1 cellular context compared by ENCODE assay signal in genomic region chr6:166988674-166989201, GRCh38.
TF ChIP-seq lines count a peak whose summit lies in the region.

No MANE protein-coding gene starts in this region.

TF ChIP-seq in SK-N-SH, 30 proteins besides CTCF, POLR2A, EP300 and RAD21:
- TF ChIP-seq PBX3 (IDR thresholded peaks at IDR 0.05), result peak; percentile 50; the same call in 1 of the 2 replicates
- no peak for TF ChIP-seq SIN3A (IDR thresholded peaks at IDR 0.05; ENCODE audit: borderline replicate concordance, low read depth, low read length)
- TF ChIP-seq GABPA (IDR thresholded peaks at IDR 0.05; ENCODE audit: low read depth), result no peak
- peak; percentile 58 for TF ChIP-seq TCF12 (IDR thresholded peaks at IDR 0.05)
